ENCODE assay signal across 14 cellular contexts in the genomic region with DNA sequence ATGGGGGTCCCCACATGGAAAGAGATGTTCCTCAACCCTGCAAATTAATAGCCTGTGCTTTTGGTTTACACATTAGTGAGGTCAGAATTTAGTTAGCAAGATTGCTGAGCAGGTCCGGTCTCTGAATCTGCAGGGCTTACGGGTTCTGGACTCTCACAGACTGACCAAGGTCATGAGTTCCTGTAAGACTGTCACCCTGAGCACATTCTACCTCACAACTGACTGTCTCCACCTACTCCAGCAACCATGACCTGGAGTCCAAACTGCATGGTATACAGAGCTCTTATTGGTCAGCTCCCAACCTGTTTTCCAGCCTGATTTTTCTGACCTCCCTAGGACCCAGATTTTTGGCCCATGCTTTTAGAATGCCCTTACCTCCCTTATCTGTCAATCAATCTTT. TPM values are rescaled to one million over a fixed set of nuclear protein-coding genes. Genes with fewer than 3 reads are reported as not detected.
DNase-seq lines count a peak whose midpoint lies in the region; ATAC-seq and TF ChIP-seq lines count a peak whose summit lies in the region.
"Had no signal": no experiment of that assay in that cellular context is flagged by ENCODE, and none has a peak within 500 bp of the region (broad histone marks: within the 10 kb centered on the region; RNA-seq: fewer than 3 reads in every experiment).

No MANE protein-coding gene starts in this region.

- H3K27me3 ChIP-seq in GM23248 (replicated peaks; ENCODE audit: insufficient read depth) (no peaks in the 10 kb centered on the region), brain microvascular endothelial cell (replicated peaks) (no peaks in the 10 kb centered on the region), left lung (no peaks in the 10 kb centered on the region), smooth muscle cell (ENCODE audit: low read depth) (no peaks in the 10 kb centered on the region)

- in situ Hi-C loops in GM23248 (cut with MboI) (no loop called here), brain microvascular endothelial cell (cut with HindIII; ENCODE audit: low pct_ligation_motif_present, low sequenced_read_pairs) (no loop called here)

- H4K20me1 ChIP-seq in GM23248 (ENCODE audit: insufficient read depth) (no peaks in the 10 kb centered on the region), smooth muscle cell (ENCODE audit: low read depth) (no peaks in the 10 kb centered on the region)

- no peak overlapping the region for H3K4me2 ChIP-seq in GM23248 (ENCODE audit: unreplicated experiment)
- H3K4me2 ChIP-seq in smooth muscle cell = no peak overlapping the region

- no peak for ATAC-seq in left lung
- ATAC-seq in activated naive CD4-positive, alpha-beta T cell treated with anti-CD3 and anti-CD28 coated beads, Interleukin-2, amount 50 U/mL, for 72 hours = no peak
- ATAC-seq: activated CD4-positive, CD25-positive, alpha-beta regulatory T cell treated with anti-CD3 and anti-CD28 coated beads, Interleukin-2, amount 50 U/mL, for 24 hours had no signal

- peaks cover 87% of the 10 kb centered on the region for H3K4me1 ChIP-seq in GM23248 (ENCODE audit: insufficient read depth)
- peaks cover 37 to 44% of the 10 kb centered on the region in 2 donors for H3K4me1 ChIP-seq in left lung
- peaks cover 21% of the 10 kb centered on the region for H3K4me1 ChIP-seq in smooth muscle cell (ENCODE audit: low read depth)

- intact Hi-C loops in left lung (cut with DNase I) = no loop called here

- H3K4me3 ChIP-seq in GM23248 (no peak overlapping the region), brain microvascular endothelial cell (ENCODE audit: low read depth, low read length) (no peak overlapping the region), left lung (no peak overlapping the region), smooth muscle cell (no peak overlapping the region)

- H3F3A ChIP-seq in GM23248 (ENCODE audit: insufficient read depth) (peaks cover 57% of the 10 kb centered on the region), smooth muscle cell (ENCODE audit: low read depth) (peaks cover 2% of the 10 kb centered on the region)

- H3K36me3 ChIP-seq in GM23248 (ENCODE audit: low read depth) (no peaks in the 10 kb centered on the region), brain microvascular endothelial cell (replicated peaks) (no peaks in the 10 kb centered on the region), left lung (no peaks in the 10 kb centered on the region), smooth muscle cell (ENCODE audit: low read depth) (no peaks in the 10 kb centered on the region)

- no peaks in the 10 kb centered on the region for H3K9me2 ChIP-seq in GM23248 (ENCODE audit: insufficient read depth)

- no peak overlapping the region for H3K27ac Mint-ChIP-seq in activated naive CD4-positive, alpha-beta T cell treated with anti-CD3 and anti-CD28 coated beads, Interleukin-2, amount 50 U/mL, for 72 hours
- H3K27ac Mint-ChIP-seq: activated T-helper 1 cell treated with anti-CD3 and anti-CD28 coated beads, Interleukin-12 subunit alpha, Interleukin-12 subunit beta, Interleukin-2, Interleukin-4 antibody, amounts not matched to agents 30 ng/mL and 10 ng/mL and 1 ng/mL, durations not matched to agents 14 hours and 24 hours and 36 hours; B cell; naive B cell had no signal

- DNase-seq in GM23248 = no peak
- DNase-seq in brain microvascular endothelial cell = no peak
- DNase-seq in left lung = no peak
- DNase-seq in smooth muscle cell (lab: John Stamatoyannopoulos, UW; ENCODE audit: unreplicated experiment) = no peak
- no peak for DNase-seq in DMS79 (lab: John Stamatoyannopoulos, UW)
- no peak for DNase-seq in mucosa of gallbladder (ENCODE audit: low spot score)
- DNase-seq in activated CD4-positive, alpha-beta T cell treated with anti-CD3 and anti-CD28 coated beads, Interleukin-2, amount 50 U/mL, for 1 hour = no peak
- DNase-seq in activated naive CD4-positive, alpha-beta T cell treated with anti-CD3 and anti-CD28 coated beads, Interleukin-2, amount 50 U/mL, for 72 hours (ENCODE audit: low spot score in 2 of 2) = no peak
- DNase-seq: naive B cell; NCI-H2081; stimulated activated CD4-positive, alpha-beta T cell treated with anti-CD3 and anti-CD28 coated beads, Interleukin-12 subunit alpha, Interleukin-12 subunit beta, amount 100 ng/mL, for 4 hours had no signal

- no peaks in the 10 kb centered on the region for H3K9me3 Mint-ChIP-seq in activated naive CD4-positive, alpha-beta T cell treated with anti-CD3 and anti-CD28 coated beads, Interleukin-2, amount 50 U/mL, for 72 hours
- H3K9me3 Mint-ChIP-seq: activated T-helper 1 cell treated with anti-CD3 and anti-CD28 coated beads, Interleukin-12 subunit alpha, Interleukin-12 subunit beta, Interleukin-2, Interleukin-4 antibody, amounts not matched to agents 30 ng/mL and 10 ng/mL and 1 ng/mL, durations not matched to agents 14 hours and 24 hours and 36 hours had no signal

- H3K9ac ChIP-seq in GM23248 (peak overlapping the region; percentile 76), smooth muscle cell (ENCODE audit: low read depth) (no peak overlapping the region)

- peak overlapping the region; percentile 55; the same call in 1 of the 2 replicates for H2AFZ ChIP-seq in GM23248
- no peak overlapping the region for H2AFZ ChIP-seq in smooth muscle cell (ENCODE audit: low read depth)

- no peaks in the 10 kb centered on the region for H3K36me3 Mint-ChIP-seq in activated naive CD4-positive, alpha-beta T cell treated with anti-CD3 and anti-CD28 coated beads, Interleukin-2, amount 50 U/mL, for 72 hours

- H3K9me3 ChIP-seq in GM23248 (ENCODE audit: low read depth) = no peaks in the 10 kb centered on the region
- H3K9me3 ChIP-seq in left lung = no peaks in the 10 kb centered on the region
- H3K9me3 ChIP-seq in smooth muscle cell (replicated peaks; ENCODE audit: low read depth) = no peaks in the 10 kb centered on the region

- TF ChIP-seq CTCF in brain microvascular endothelial cell (IDR thresholded peaks at IDR 0.05; ENCODE audit: low read depth, low read length, missing control alignments) (no peak), left lung (IDR thresholded peaks at IDR 0.05) (no peak), smooth muscle cell (IDR thresholded peaks at IDR 0.05; ENCODE audit: borderline replicate concordance, insufficient read depth, poor library complexity, severe bottlenecking) (no peak)

- WGBS in GM23248 (ENCODE audit: low coverage in 1 of 2, low lambda C conversion rate in 2 of 2, missing lambda C conversion rate in 2 of 2), 2 experiments = 97 to 98% methylated on average over 2 of the region's 2 CpGs
- WGBS in smooth muscle cell (ENCODE audit: low lambda C conversion rate) = 100% methylated on average over 2 of the region's 2 CpGs

- H3K79me2 ChIP-seq in GM23248 (ENCODE audit: insufficient read depth) = no peaks in the 10 kb centered on the region
- no peaks in the 10 kb centered on the region for H3K79me2 ChIP-seq in smooth muscle cell (ENCODE audit: low read depth)

- peak overlapping the region; percentile 93 for H3K27ac ChIP-seq in GM23248
- H3K27ac ChIP-seq in brain microvascular endothelial cell = peak overlapping the region; percentile 85
- peak overlapping the region; percentile 69 to 70 for H3K27ac ChIP-seq in left lung
- H3K27ac ChIP-seq in smooth muscle cell (ENCODE audit: low read depth) = peak overlapping the region; percentile 61

RNA-seq across cellular contexts. Expression of a gene that starts 28.2 kb away (rescaled TPM):
- 189 and 225 TPM in 2 replicates for total RNA-seq in GM23248 (2014; rRNA removed; shearing (Covaris generic))
- 237 and 239 TPM in 2 replicates for polyA plus RNA-seq in GM23248 (2016; fragmentation: Nextera tagmentation; extraction: Ambion mirVana)
- total RNA-seq in left lung = 100 to 1,000 TPM; 122 to 156 TPM
- 112 and 113 TPM in 2 replicates for total RNA-seq in smooth muscle cell
- polyA plus RNA-seq in smooth muscle cell = 100 and 105 TPM in 2 replicates
- total RNA-seq in mucosa of gallbladder = 80.0 TPM
- not detected for total RNA-seq in activated naive CD4-positive, alpha-beta T cell treated with anti-CD3 and anti-CD28 coated beads, Interleukin-2, amount 50 U/mL, for 72 hours
- total RNA-seq: activated T-helper 1 cell treated with anti-CD3 and anti-CD28 coated beads, Interleukin-12 subunit alpha, Interleukin-12 subunit beta, Interleukin-2, Interleukin-4 antibody, amounts not matched to agents 30 ng/mL and 10 ng/mL and 1 ng/mL, durations not matched to agents 14 hours and 24 hours and 36 hours; B cell had no signal

Comparison
In these comparisons a context has a peak if more than half of its experiments do, and no peak if none do; other contexts are left out.
1. RNA of a gene that starts 28.2 kb away (total RNA-seq): 189 to 225 TPM in GM23248, 122 to 156 TPM in left lung, 112 to 113 TPM in smooth muscle cell and 80.0 TPM in mucosa of gallbladder (single experiment); not detected in activated naive CD4-positive, alpha-beta T cell treated with anti-CD3 and anti-CD28 coated beads, Interleukin-2, amount 50 U/mL, for 72 hours; every median in the first group is over 10 times any median in the second.
2. Peak in every context shown above with its lines, with median percentiles within 50 percentile points of each other: H3K27ac ChIP-seq.